ENCODE assay signal across 1 cellular context in the genomic region with DNA sequence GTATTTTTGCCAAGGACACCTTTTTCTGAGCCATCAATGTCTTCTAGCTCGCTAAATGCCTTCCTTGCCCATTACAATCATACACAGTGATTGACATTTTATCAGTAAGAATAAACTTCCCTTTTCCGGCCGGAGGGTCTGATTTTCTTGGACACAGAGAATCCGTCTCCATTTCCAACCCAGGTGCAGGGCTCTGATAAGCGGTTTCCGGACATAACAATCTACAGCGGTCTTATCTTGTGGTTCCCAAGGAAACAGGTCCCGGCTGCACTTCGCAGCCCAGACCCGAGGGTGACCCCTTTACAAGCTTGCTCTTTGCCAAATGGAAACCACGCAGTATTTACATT.
TF ChIP-seq lines count a peak whose summit lies in the region.

No MANE protein-coding gene starts in this region.

TF ChIP-seq in K562, 482 proteins besides CTCF, POLR2A, EP300 and RAD21 (continued from another document):
- TF ChIP-seq, protein P1, sequence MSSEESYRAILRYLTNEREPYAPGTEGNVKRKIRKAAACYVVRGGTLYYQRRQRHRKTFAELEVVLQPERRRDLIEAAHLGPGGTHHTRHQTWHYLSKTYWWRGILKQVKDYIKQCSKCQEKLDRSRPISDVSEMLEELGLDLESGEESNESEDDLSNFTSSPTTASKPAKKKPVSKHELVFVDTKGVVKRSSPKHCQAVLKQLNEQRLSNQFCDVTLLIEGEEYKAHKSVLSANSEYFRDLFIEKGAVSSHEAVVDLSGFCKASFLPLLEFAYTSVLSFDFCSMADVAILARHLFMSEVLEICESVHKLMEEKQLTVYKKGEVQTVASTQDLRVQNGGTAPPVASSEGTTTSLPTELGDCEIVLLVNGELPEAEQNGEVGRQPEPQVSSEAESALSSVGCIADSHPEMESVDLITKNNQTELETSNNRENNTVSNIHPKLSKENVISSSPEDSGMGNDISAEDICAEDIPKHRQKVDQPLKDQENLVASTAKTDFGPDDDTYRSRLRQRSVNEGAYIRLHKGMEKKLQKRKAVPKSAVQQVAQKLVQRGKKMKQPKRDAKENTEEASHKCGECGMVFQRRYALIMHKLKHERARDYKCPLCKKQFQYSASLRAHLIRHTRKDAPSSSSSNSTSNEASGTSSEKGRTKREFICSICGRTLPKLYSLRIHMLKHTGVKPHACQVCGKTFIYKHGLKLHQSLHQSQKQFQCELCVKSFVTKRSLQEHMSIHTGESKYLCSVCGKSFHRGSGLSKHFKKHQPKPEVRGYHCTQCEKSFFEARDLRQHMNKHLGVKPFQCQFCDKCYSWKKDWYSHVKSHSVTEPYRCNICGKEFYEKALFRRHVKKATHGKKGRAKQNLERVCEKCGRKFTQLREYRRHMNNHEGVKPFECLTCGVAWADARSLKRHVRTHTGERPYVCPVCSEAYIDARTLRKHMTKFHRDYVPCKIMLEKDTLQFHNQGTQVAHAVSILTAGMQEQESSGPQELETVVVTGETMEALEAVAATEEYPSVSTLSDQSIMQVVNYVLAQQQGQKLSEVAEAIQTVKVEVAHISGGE (CRISPR knock-in tag; IDR thresholded peaks at IDR 0.05), result peak in 2 of 3 experiments; percentile 61 to 95; a peak in 3 of 6 replicates
- TF ChIP-seq KDM5B (IDR thresholded peaks at IDR 0.05; ENCODE audit: insufficient replicate concordance, low read depth, low read length), result no peak
- TF ChIP-seq, protein P2, sequence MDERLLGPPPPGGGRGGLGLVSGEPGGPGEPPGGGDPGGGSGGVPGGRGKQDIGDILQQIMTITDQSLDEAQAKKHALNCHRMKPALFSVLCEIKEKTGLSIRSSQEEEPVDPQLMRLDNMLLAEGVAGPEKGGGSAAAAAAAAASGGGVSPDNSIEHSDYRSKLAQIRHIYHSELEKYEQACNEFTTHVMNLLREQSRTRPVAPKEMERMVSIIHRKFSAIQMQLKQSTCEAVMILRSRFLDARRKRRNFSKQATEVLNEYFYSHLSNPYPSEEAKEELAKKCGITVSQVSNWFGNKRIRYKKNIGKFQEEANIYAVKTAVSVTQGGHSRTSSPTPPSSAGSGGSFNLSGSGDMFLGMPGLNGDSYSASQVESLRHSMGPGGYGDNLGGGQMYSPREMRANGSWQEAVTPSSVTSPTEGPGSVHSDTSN (CRISPR knock-in tag; IDR thresholded peaks at IDR 0.05; ENCODE audit: low read depth), result peak; percentile 61
- TF ChIP-seq, protein P2 (tag; conservative IDR thresholded peaks at IDR 0.05; ENCODE audit: low read depth), result peak; percentile 91
- TF ChIP-seq RBM39 (optimal IDR thresholded peaks at IDR 0.05; ENCODE audit: low read depth, low read length), result peak; percentile 62
